Comparison of ENCODE assay signal across 31 cellular contexts in the genomic region with DNA sequence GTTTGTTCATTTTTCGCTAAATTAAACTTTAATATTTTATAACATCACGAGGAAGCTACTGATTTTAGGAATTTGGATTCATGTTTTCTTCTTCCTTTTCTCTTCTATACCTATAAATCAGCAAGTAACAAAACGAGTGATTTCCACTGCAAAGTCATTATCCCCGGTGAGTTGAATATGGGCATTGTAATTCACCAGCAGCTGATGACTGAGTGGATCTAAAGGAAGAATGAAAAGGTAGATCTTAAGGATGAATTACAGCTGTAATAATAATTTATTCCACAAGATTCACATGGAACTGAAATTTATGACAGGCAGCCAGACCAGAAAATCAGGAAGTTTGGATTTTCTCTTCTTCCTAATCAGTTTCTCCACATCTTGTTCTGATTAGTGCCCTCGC.
"Had no signal": no experiment of that assay in that cellular context is flagged by ENCODE, and none has a peak within 500 bp of the region (broad histone marks: within the 10 kb centered on the region; RNA-seq: fewer than 3 reads in every experiment).

No MANE protein-coding gene starts in this region.

- H3K4me1 Mint-ChIP-seq: immature natural killer cell; stimulated activated naive B cell treated with anti-CD40 and anti-IgM and Interleukin-4, amounts not matched to agents 10 μg/mL and 1 μg/mL and 100 μg/mL, for 72 hours had no signal

- H3K27me3 ChIP-seq: left lung, pancreas, stomach, tibial nerve, uterus had no signal

- H3K27me3 Mint-ChIP-seq: naive thymus-derived CD4-positive, alpha-beta T cell; natural killer cell treated with Interleukin-12 subunit alpha and Interleukin-12 subunit beta and Interleukin-15 and Interleukin-18, amount 100 ng/mL, for 72 hours; stimulated activated naive B cell treated with anti-CD40 and anti-IgM and Interleukin-4, amounts not matched to agents 10 μg/mL and 1 μg/mL and 100 μg/mL, for 72 hours; type B pancreatic cell had no signal

- H3K36me3 Mint-ChIP-seq: immature natural killer cell; naive thymus-derived CD4-positive, alpha-beta T cell; natural killer cell treated with Interleukin-12 subunit alpha and Interleukin-12 subunit beta and Interleukin-15 and Interleukin-18, amount 100 ng/mL, for 72 hours; stimulated activated naive B cell treated with anti-CD40 and anti-IgM and Interleukin-4, amounts not matched to agents 10 μg/mL and 1 μg/mL and 100 μg/mL, for 72 hours had no signal

- DNase-seq: hippocampal formation; immature natural killer cell; kidney; left colon; left lung; lower lobe of right lung; mammary epithelial cell; mesendoderm; midbrain; mucosa of descending colon; naive thymus-derived CD4-positive, alpha-beta T cell; nucleus accumbens; pancreas; posterior cingulate gyrus; retina; right cardiac atrium; stimulated activated CD4-positive, alpha-beta T cell treated with anti-CD3 and anti-CD28 coated beads, Interleukin-12 subunit alpha, Interleukin-12 subunit beta, amount 100 ng/mL, for 4 hours; stimulated activated CD4-positive, alpha-beta T cell treated with anti-CD3 and anti-CD28 coated beads, Interleukin-15, amount 100 ng/mL, for 24 hours; stimulated activated CD4-positive, alpha-beta T cell treated with anti-CD3 and anti-CD28 coated beads, Interleukin-2, amount 100 ng/mL, for 24 hours; stimulated activated CD4-positive, alpha-beta T cell treated with anti-CD3 and anti-CD28 coated beads, Interleukin-4, amount 100 ng/mL, for 1 hour; stimulated activated naive B cell treated with anti-CD40 and anti-IgM and Interleukin-4, amounts not matched to agents 10 μg/mL and 1 μg/mL and 100 μg/mL, for 72 hours; stimulated activated naive CD8-positive, alpha-beta T cell treated with anti-CD3 and anti-CD28 coated beads, Interleukin-15, Interleukin-2, amounts not matched to agents 100 U/mL and 50 U/mL, for 24 hours; stomach; uterus had no signal

- FAIRE-seq: islet of Langerhans, kidney, pancreas had no signal

- H3K4me3 ChIP-seq: left lung, lower lobe of right lung, mucosa of descending colon, pancreas, prostate gland, skin epidermis, stomach, tibial nerve, uterus had no signal

- H3K4me3 Mint-ChIP-seq: immature natural killer cell; naive thymus-derived CD4-positive, alpha-beta T cell; natural killer cell treated with Interleukin-12 subunit alpha and Interleukin-12 subunit beta and Interleukin-15 and Interleukin-18, amount 100 ng/mL, for 72 hours; stimulated activated naive B cell treated with anti-CD40 and anti-IgM and Interleukin-4, amounts not matched to agents 10 μg/mL and 1 μg/mL and 100 μg/mL, for 72 hours; type B pancreatic cell had no signal

- H3K9me3 ChIP-seq: lower lobe of right lung, mucosa of descending colon, pancreas, prostate gland, tibial nerve, uterus had no signal

- H3K27ac ChIP-seq: left lung, lower lobe of right lung, pancreas, prostate gland, skin epidermis, stomach, tibial nerve, uterus had no signal

- H3K36me3 ChIP-seq: left lung, lower lobe of right lung, pancreas, prostate gland, stomach, tibial nerve, uterus had no signal

- ATAC-seq: left colon; left lung; lower lobe of right lung; mucosa of descending colon; naive thymus-derived CD4-positive, alpha-beta T cell; natural killer cell treated with Interleukin-12 subunit alpha and Interleukin-12 subunit beta and Interleukin-15 and Interleukin-18, amount 100 ng/mL, for 72 hours; pancreas; right cardiac atrium; sciatic nerve; stimulated activated naive B cell treated with anti-CD40 and anti-IgM and Interleukin-4, amounts not matched to agents 10 μg/mL and 1 μg/mL and 100 μg/mL, for 72 hours; stimulated activated naive CD8-positive, alpha-beta T cell treated with anti-CD3 and anti-CD28 coated beads, Interleukin-15, Interleukin-2, amounts not matched to agents 100 U/mL and 50 U/mL, for 24 hours had no signal

- H3K4me1 ChIP-seq: left lung, lower lobe of right lung, pancreas, prostate gland, stomach, tibial nerve, uterus had no signal

- H3K27ac Mint-ChIP-seq: immature natural killer cell; naive thymus-derived CD4-positive, alpha-beta T cell; natural killer cell treated with Interleukin-12 subunit alpha and Interleukin-12 subunit beta and Interleukin-15 and Interleukin-18, amount 100 ng/mL, for 72 hours; stimulated activated naive B cell treated with anti-CD40 and anti-IgM and Interleukin-4, amounts not matched to agents 10 μg/mL and 1 μg/mL and 100 μg/mL, for 72 hours; type B pancreatic cell had no signal
